In genomic region chr5:38257236-38258036, GRCh38 we compare ENCODE assay signal across 1 cellular context.
TF ChIP-seq lines count a peak whose summit lies in the region.

No MANE protein-coding gene starts in this region.

TF ChIP-seq in GM23338, 12 proteins besides CTCF, POLR2A, EP300 and RAD21 (continued from another document):
- TF ChIP-seq ZNF462 (CRISPR knock-in tag; IDR thresholded peaks at IDR 0.05), result no peak
- no peak for TF ChIP-seq ETS1 (IDR thresholded peaks at IDR 0.05)
- no peak for TF ChIP-seq EZH2 (IDR thresholded peaks at IDR 0.05; ENCODE audit: low read depth, unreplicated experiment)
- TF ChIP-seq CREB1 (CRISPR knock-in tag; IDR thresholded peaks at IDR 0.05; ENCODE audit: low read depth), result no peak
- TF ChIP-seq NANOG (IDR thresholded peaks at IDR 0.05; ENCODE audit: borderline replicate concordance), result no peak
- TF ChIP-seq ZNF114 (CRISPR knock-in tag; IDR thresholded peaks at IDR 0.05), result no peak
- TF ChIP-seq POLR2AphosphoS5 (IDR thresholded peaks at IDR 0.05; ENCODE audit: low read depth), result no peak
- no peak for TF ChIP-seq REST (IDR thresholded peaks at IDR 0.05; ENCODE audit: unreplicated experiment)
- no peak for TF ChIP-seq STAT1 (IDR thresholded peaks at IDR 0.05; ENCODE audit: unreplicated experiment)
